Comparison of ENCODE assay signal across 16 cellular contexts in genomic region chr2:5520352-5520996, GRCh38.
DNase-seq lines count a peak whose midpoint lies in the region; ATAC-seq lines count a peak whose summit lies in the region.
"Had no signal": no experiment of that assay in that cellular context is flagged by ENCODE, and none has a peak within 500 bp of the region (broad histone marks: within the 10 kb centered on the region; RNA-seq: fewer than 3 reads in every experiment).

No MANE protein-coding gene starts in this region.

- H3K4me3 ChIP-seq in ectodermal cell (ENCODE audit: insufficient read depth, low read depth, low read length) (no peak overlapping the region), mesodermal cell (ENCODE audit: extremely low read depth, insufficient read depth, low read length, poor library complexity, severe bottlenecking) (no peak overlapping the region)
- H3K4me3 ChIP-seq: prostate gland had no signal

- H3K27me3 ChIP-seq in ectodermal cell (ENCODE audit: control insufficient read depth, insufficient read depth, low read length, poor library complexity, severe bottlenecking), result no peaks in the 10 kb centered on the region

- 70 to 74% methylated on average over 10 of the region's 10 CpGs for WGBS in ectodermal cell, 2 experiments
- 58 to 71% methylated on average over 4 to 10 of the region's 10 CpGs for WGBS in mesodermal cell (ENCODE audit: insufficient coverage in 2 of 2), 2 experiments

- H3K9me3 Mint-ChIP-seq in stimulated activated memory B cell treated with anti-CD40 and anti-IgM and Interleukin-4, amounts not matched to agents 10 μg/mL and 1 μg/mL and 100 μg/mL, for 72 hours, result no peaks in the 10 kb centered on the region
- H3K9me3 Mint-ChIP-seq: activated T-cell treated with anti-CD3 and anti-CD28 coated beads, Interleukin-2, amount 50 U/mL, for 4 hours; memory B cell had no signal

- DNase-seq in NCI-H2171 treated with DMSO at 0.1 percent for 48 hours (lab: John Stamatoyannopoulos, UW) (peak; percentile 38), NCI-H2171 (lab: John Stamatoyannopoulos, UW) (no peak), stromal cell of bone marrow (ENCODE audit: low read depth) (peak; percentile 22), OCI-M2 (lab: John Stamatoyannopoulos, UW; ENCODE audit: unreplicated experiment) (no peak), UCSD-AML1 (lab: John Stamatoyannopoulos, UW; ENCODE audit: unreplicated experiment) (no peak)
- DNase-seq: 8988T; activated CD4-positive, alpha-beta T cell treated with anti-CD3 and anti-CD28 coated beads for 1 hour; activated T-cell treated with anti-CD3 and anti-CD28 coated beads, Interleukin-2, amount 50 U/mL, for 4 hours; aorta; effector memory CD8-positive, alpha-beta T cell; NCI-H510A had no signal

- H3K36me3 ChIP-seq in ectodermal cell (ENCODE audit: control insufficient read depth, insufficient read depth, low read length), result no peaks in the 10 kb centered on the region
- no peaks in the 10 kb centered on the region for H3K36me3 ChIP-seq in mesodermal cell (ENCODE audit: control insufficient read depth, insufficient read depth, low read length)
- H3K36me3 ChIP-seq: prostate gland had no signal

- H3K27ac ChIP-seq in ectodermal cell (ENCODE audit: insufficient read depth, low read depth, low read length, poor library complexity, severe bottlenecking) (peak overlapping the region; percentile 28), mesodermal cell (ENCODE audit: low read depth, low read length, severe bottlenecking) (peak overlapping the region; percentile 93)
- H3K27ac ChIP-seq: prostate gland had no signal

- no peak overlapping the region for H3K27ac Mint-ChIP-seq in stimulated activated memory B cell treated with anti-CD40 and anti-IgM and Interleukin-4, amounts not matched to agents 10 μg/mL and 1 μg/mL and 100 μg/mL, for 72 hours
- H3K27ac Mint-ChIP-seq: effector memory CD8-positive, alpha-beta T cell; memory B cell had no signal

- H3K4me1 ChIP-seq in ectodermal cell (ENCODE audit: control insufficient read depth, insufficient read depth, low read length) (no peaks in the 10 kb centered on the region), mesodermal cell (ENCODE audit: control insufficient read depth, insufficient read depth, low read length, poor library complexity, severe bottlenecking) (peaks cover 16% of the 10 kb centered on the region)
- H3K4me1 ChIP-seq: prostate gland had no signal

- H3K36me3 Mint-ChIP-seq in stimulated activated memory B cell treated with anti-CD40 and anti-IgM and Interleukin-4, amounts not matched to agents 10 μg/mL and 1 μg/mL and 100 μg/mL, for 72 hours, result no peaks in the 10 kb centered on the region
- H3K36me3 Mint-ChIP-seq: memory B cell had no signal

- H3K4me3 Mint-ChIP-seq in stimulated activated memory B cell treated with anti-CD40 and anti-IgM and Interleukin-4, amounts not matched to agents 10 μg/mL and 1 μg/mL and 100 μg/mL, for 72 hours, result no peak overlapping the region
- H3K4me3 Mint-ChIP-seq: activated T-cell treated with anti-CD3 and anti-CD28 coated beads, Interleukin-2, amount 50 U/mL, for 4 hours; effector memory CD8-positive, alpha-beta T cell; memory B cell had no signal

- no peaks in the 10 kb centered on the region for H3K27me3 Mint-ChIP-seq in stimulated activated memory B cell treated with anti-CD40 and anti-IgM and Interleukin-4, amounts not matched to agents 10 μg/mL and 1 μg/mL and 100 μg/mL, for 72 hours
- H3K27me3 Mint-ChIP-seq: effector memory CD8-positive, alpha-beta T cell; memory B cell had no signal

- no peaks in the 10 kb centered on the region for H3K9me3 ChIP-seq in ectodermal cell (ENCODE audit: control insufficient read depth, low read length)
- no peaks in the 10 kb centered on the region for H3K9me3 ChIP-seq in mesodermal cell (ENCODE audit: control insufficient read depth, low read length)
- H3K9me3 ChIP-seq: prostate gland had no signal

- no peaks in the 10 kb centered on the region for H3K4me1 Mint-ChIP-seq in stimulated activated memory B cell treated with anti-CD40 and anti-IgM and Interleukin-4, amounts not matched to agents 10 μg/mL and 1 μg/mL and 100 μg/mL, for 72 hours
- H3K4me1 Mint-ChIP-seq: memory B cell had no signal

- no peak for ATAC-seq in stimulated activated memory B cell treated with anti-CD40 and anti-IgM and Interleukin-4, amounts not matched to agents 10 μg/mL and 1 μg/mL and 100 μg/mL, for 72 hours
- ATAC-seq: activated T-cell treated with anti-CD3 and anti-CD28 coated beads, Interleukin-2, amount 50 U/mL, for 4 hours; effector memory CD8-positive, alpha-beta T cell had no signal

Comparison
In these comparisons a context has a peak if more than half of its experiments do, and no peak if none do; other contexts are left out.
1. DNase-seq: peak in NCI-H2171 treated with DMSO at 0.1 percent for 48 hours (single experiment) and stromal cell of bone marrow (single experiment); none in NCI-H2171 (single experiment), OCI-M2 (single experiment) and UCSD-AML1 (single experiment).